Comparison of ENCODE assay signal across 15 cellular contexts in genomic region chr5:163867324-163867723, GRCh38.
"Had no signal": no experiment of that assay in that cellular context is flagged by ENCODE, and none has a peak within 500 bp of the region (broad histone marks: within the 10 kb centered on the region; RNA-seq: fewer than 3 reads in every experiment).

No MANE protein-coding gene starts in this region.

- FAIRE-seq: colon had no signal

- H3K4me3 ChIP-seq: adrenal gland, tibial nerve, uterus had no signal

- ATAC-seq: naive thymus-derived CD4-positive, alpha-beta T cell had no signal

- H3K36me3 ChIP-seq: adrenal gland, neutrophil, tibial nerve, uterus, WERI-Rb-1 had no signal

- H3K27me3 ChIP-seq: adrenal gland, neutrophil, tibial nerve, uterus had no signal

- DNase-seq: activated CD4-positive, alpha-beta T cell treated with anti-CD3 and anti-CD28 coated beads, Interleukin-2, amount 50 U/mL, for 4 hours; activated gamma-delta T cell; adrenal gland; caudate nucleus; mesenchymal stem cell; naive thymus-derived CD4-positive, alpha-beta T cell; posterior cingulate gyrus; retina; stimulated activated naive CD4-positive, alpha-beta T cell treated with Interleukin-2 at 50 U/mL for 16 hours; T-helper 2 cell; uterus; WERI-Rb-1 had no signal

- H3K27ac ChIP-seq: adrenal gland, neutrophil, tibial nerve, uterus, WERI-Rb-1 had no signal

- H3K9me3 ChIP-seq: adrenal gland, neutrophil, tibial nerve, uterus had no signal

- H3K4me1 ChIP-seq: adrenal gland, tibial nerve, uterus had no signal
